Comparison of ENCODE assay signal across 9 cellular contexts in the genomic region with DNA sequence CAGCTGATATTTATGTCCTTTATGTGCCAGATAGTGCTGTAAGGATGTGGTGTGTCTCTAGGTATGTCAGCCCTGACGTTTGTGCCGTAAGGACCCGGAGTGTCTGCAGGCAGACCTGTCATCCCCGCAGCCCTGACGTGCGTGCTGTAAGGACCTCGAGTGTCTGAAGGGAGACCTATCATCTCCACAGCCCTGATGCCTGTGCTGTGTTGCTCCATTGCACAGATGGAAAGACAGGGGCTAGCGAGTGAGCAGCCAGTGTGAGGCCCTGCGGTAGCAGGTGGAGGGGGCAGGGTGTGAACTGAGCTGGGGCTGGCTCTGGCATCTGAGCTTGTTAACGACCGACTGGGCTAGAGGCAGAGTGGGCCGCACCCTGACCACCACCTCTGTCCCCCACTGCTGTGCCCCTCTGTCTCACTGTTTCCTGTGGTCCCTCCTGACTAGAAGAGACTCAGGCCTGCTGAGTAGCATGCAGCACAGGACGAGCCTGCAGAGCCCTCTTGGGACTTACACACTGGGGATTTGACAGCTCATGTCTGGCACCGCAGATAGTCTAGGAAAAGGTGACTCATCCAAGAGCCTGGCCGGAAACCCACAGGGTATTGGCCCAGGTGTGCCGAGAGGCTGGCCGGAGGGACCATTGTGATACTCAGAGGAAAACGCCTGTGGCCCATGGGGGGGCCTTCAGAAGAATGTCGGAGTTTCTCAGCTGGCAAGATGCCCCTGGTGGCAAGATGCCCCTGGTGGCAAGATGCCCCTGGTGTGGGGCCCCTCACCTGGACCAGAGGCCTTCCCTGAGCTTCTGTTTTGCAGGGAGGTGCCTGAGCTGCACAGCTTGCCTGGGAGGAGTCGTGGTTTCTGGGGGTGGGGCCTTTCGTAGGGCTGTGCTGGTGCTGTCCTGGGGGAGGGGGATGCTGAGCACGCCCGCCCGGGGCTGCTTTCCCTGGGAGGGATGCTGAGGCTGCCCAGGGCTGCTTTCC.
DNase-seq lines count a peak whose midpoint lies in the region; ATAC-seq lines count a peak whose summit lies in the region.
"Had no signal": no experiment of that assay in that cellular context is flagged by ENCODE, and none has a peak within 500 bp of the region (broad histone marks: within the 10 kb centered on the region; RNA-seq: fewer than 3 reads in every experiment).

No MANE protein-coding gene starts in this region.

- peaks cover 3% of the 10 kb centered on the region for H3K4me1 Mint-ChIP-seq in activated naive CD8-positive, alpha-beta T cell treated with anti-CD3 and anti-CD28 coated beads, Interleukin-2, amount 50 U/mL, for 24 hours

- no peak overlapping the region for H3K4me3 ChIP-seq in iPS-20b (ENCODE audit: low read length)

- peak overlapping the region; percentile 25; the same call in 1 of the 2 replicates for H3K9ac ChIP-seq in iPS-20b (ENCODE audit: low read depth, low read length)

- H3K36me3 ChIP-seq in iPS-20b (ENCODE audit: insufficient read depth, low read depth, low read length): no peaks in the 10 kb centered on the region

- peaks cover 2% of the 10 kb centered on the region for H3K27me3 Mint-ChIP-seq in activated naive CD8-positive, alpha-beta T cell treated with anti-CD3 and anti-CD28 coated beads, Interleukin-2, amount 50 U/mL, for 24 hours

- no peaks in the 10 kb centered on the region for H3K36me3 Mint-ChIP-seq in activated naive CD8-positive, alpha-beta T cell treated with anti-CD3 and anti-CD28 coated beads, Interleukin-2, amount 50 U/mL, for 24 hours (ENCODE audit: low read depth)

- H3K27me3 ChIP-seq in iPS-20b (ENCODE audit: insufficient read depth, low read length): no peaks in the 10 kb centered on the region

- H3K4me3 Mint-ChIP-seq in activated naive CD8-positive, alpha-beta T cell treated with anti-CD3 and anti-CD28 coated beads, Interleukin-2, amount 50 U/mL, for 24 hours: peak overlapping the region; percentile 71
- H3K4me3 Mint-ChIP-seq: dendritic cell treated with granulocyte-macrophage colony-stimulating factor and Interleukin-4, amounts not matched to agents 40 ng/mL and 50 ng/mL, for 4 days had no signal

- DNase-seq in DMS114 treated with DMSO at 0.1 percent for 48 hours (lab: John Stamatoyannopoulos, UW; ENCODE audit: unreplicated experiment) (peak; percentile 56), SIG-M5 treated with dmso at 0.1 percent for 504 hours (lab: John Stamatoyannopoulos, UW; ENCODE audit: unreplicated experiment) (peak; percentile 60), NCI-H128 (lab: John Stamatoyannopoulos, UW; ENCODE audit: unreplicated experiment) (no peak)
- DNase-seq in activated naive CD8-positive, alpha-beta T cell treated with anti-CD3 and anti-CD28 coated beads, Interleukin-2, amount 50 U/mL, for 24 hours: peak; percentile 75
- DNase-seq in stimulated activated CD4-positive, alpha-beta T cell treated with anti-CD3 and anti-CD28 coated beads, TNF-alpha, amount 100 ng/mL, for 48 hours (ENCODE audit: low read depth in 3 of 3): peak; percentile 40 to 62 (median 56)

- H3K27ac Mint-ChIP-seq in activated naive CD8-positive, alpha-beta T cell treated with anti-CD3 and anti-CD28 coated beads, Interleukin-2, amount 50 U/mL, for 24 hours: no peak overlapping the region
- H3K27ac Mint-ChIP-seq: dendritic cell treated with granulocyte-macrophage colony-stimulating factor and Interleukin-4, amounts not matched to agents 40 ng/mL and 50 ng/mL, for 4 days had no signal

- H3K9me3 ChIP-seq in iPS-20b (ENCODE audit: insufficient read depth, low read depth, low read length): no peaks in the 10 kb centered on the region

- ATAC-seq in GM19395 (IDR thresholded peaks at IDR 0.05; ENCODE audit: unreplicated experiment): peak; percentile 72
- ATAC-seq in HG03432 (IDR thresholded peaks at IDR 0.05; ENCODE audit: unreplicated experiment): peak; percentile 70
- ATAC-seq in activated naive CD8-positive, alpha-beta T cell treated with anti-CD3 and anti-CD28 coated beads, Interleukin-2, amount 50 U/mL, for 24 hours: peak; percentile 91

- H3K9me3 Mint-ChIP-seq in activated naive CD8-positive, alpha-beta T cell treated with anti-CD3 and anti-CD28 coated beads, Interleukin-2, amount 50 U/mL, for 24 hours: no peaks in the 10 kb centered on the region
- H3K9me3 Mint-ChIP-seq: dendritic cell treated with granulocyte-macrophage colony-stimulating factor and Interleukin-4, amounts not matched to agents 40 ng/mL and 50 ng/mL, for 4 days had no signal

- H3K27ac ChIP-seq in iPS-20b (ENCODE audit: low read length): no peak overlapping the region

- peaks cover 22% of the 10 kb centered on the region for H3K4me1 ChIP-seq in iPS-20b (ENCODE audit: insufficient read depth, low read length)
